8 cellular contexts compared by ENCODE assay signal in genomic region chr1:177170756-177171535, GRCh38. TPM values are rescaled to one million over a fixed set of nuclear protein-coding genes. Genes with fewer than 3 reads are reported as not detected.
DNase-seq lines count a peak whose midpoint lies in the region; ATAC-seq, FAIRE-seq and TF ChIP-seq lines count a peak whose summit lies in the region.

Gene BRINP2 (plus strand): TSS chr1:177170958. CDS start chr1:177229877, 58,919 bp downstream.

- H3K36me3 Mint-ChIP-seq in MCF 10A (ENCODE audit: insufficient read depth, unreplicated experiment) = no peaks in the 10 kb centered on the region

- peak within 1 kb of the TSS; percentile 43 for H3K4me3 ChIP-seq in AG04450 (ENCODE audit: low read depth, low read length)
- H3K4me3 ChIP-seq in kidney (ENCODE audit: low read length in 2 of 2) = peak within 1 kb of the TSS; percentile 19 to 57
- peak within 1 kb of the TSS; percentile 40 for H3K4me3 ChIP-seq in suprapubic skin

- DNase-seq in AG04450 (ENCODE audit: low read depth, low spot score) (no peak), NCI-H1436 treated with DMSO at 0.1 percent for 48 hours (lab: John Stamatoyannopoulos, UW) (peak; percentile 26), MCF 10A (ENCODE audit: unreplicated experiment) (peak; percentile 43), kidney (peak; percentile 76), suprapubic skin (ENCODE audit: low spot score in 2 of 2) (no peak)
- DNase-seq in activated effector memory CD4-positive, alpha-beta T cell treated with anti-CD3 and anti-CD28 coated beads, Interleukin-2, amount 50 U/mL, for 16 hours = no peak

- TF ChIP-seq POLR2A in suprapubic skin (IDR thresholded peaks at IDR 0.05) = no peak

- ATAC-seq in GM19463 (IDR thresholded peaks at IDR 0.05; ENCODE audit: unreplicated experiment) = peak; percentile 87
- ATAC-seq in HG03196 (IDR thresholded peaks at IDR 0.05; ENCODE audit: unreplicated experiment) = no peak

- intact Hi-C loops in MCF 10A (cut with micrococcal nuclease) (no loop called here), kidney (cut with DNase I) (no loop called here)

- H3K4me1 ChIP-seq in kidney (ENCODE audit: control insufficient read depth in 1 of 2, insufficient read depth in 1 of 2, low read depth in 1 of 2, low read length in 2 of 2) (peaks cover 0 to 6% of the 10 kb centered on the region in 2 donors), suprapubic skin (peaks cover 13% of the 10 kb centered on the region)

- CTCF ChIA-PET in AG04450 (lab: Charles Lee) (interaction anchor here (1.7 to 3.9 kb wide), 2 partner anchors 11 to 273 kb away, joined by 5 to 20 read pairs; no protein-coding TSS in a partner anchor), MCF 10A (lab: Yijun Ruan, JAX) (interaction anchor here (1.1 kb wide), 1 partner anchor 273 kb away, joined by 5 read pairs; no protein-coding TSS in a partner anchor)

- FAIRE-seq in kidney (lab: Jason Lieb, UNC) = no peak

- H3K4me3 Mint-ChIP-seq in MCF 10A (ENCODE audit: unreplicated experiment) = no peak within 1 kb of the TSS

- H3K27ac ChIP-seq in AG04450 (ENCODE audit: low read depth, low read length) (no peak within 1 kb of the TSS), kidney (ENCODE audit: low read depth in 2 of 2, low read length in 2 of 2) (no peak within 1 kb of the TSS), suprapubic skin (no peak within 1 kb of the TSS)

- H3K9me3 ChIP-seq in AG04450 (ENCODE audit: control insufficient read depth, insufficient read depth, low read length) (no peaks in the 10 kb centered on the region), kidney (ENCODE audit: control insufficient read depth in 1 of 2, low read length in 2 of 2) (no peaks in the 10 kb centered on the region), suprapubic skin (no peaks in the 10 kb centered on the region)

- H3K27ac Mint-ChIP-seq in MCF 10A (ENCODE audit: low read depth, unreplicated experiment) = no peak within 1 kb of the TSS

- H3K27me3 Mint-ChIP-seq in MCF 10A (ENCODE audit: insufficient read depth, unreplicated experiment) = peaks cover 30% of the 10 kb centered on the region

- no peak for TF ChIP-seq EP300 in suprapubic skin (IDR thresholded peaks at IDR 0.05)

- no peak for TF ChIP-seq CTCF in AG04450 (IDR thresholded peaks at IDR 0.05; ENCODE audit: low read depth, low read length)
- no peak for TF ChIP-seq CTCF in MCF 10A (IDR thresholded peaks at IDR 0.05; ENCODE audit: unreplicated experiment)
- no peak for TF ChIP-seq CTCF in kidney (IDR thresholded peaks at IDR 0.05; ENCODE audit: borderline replicate concordance, extremely low read depth, insufficient read depth)
- no peak for TF ChIP-seq CTCF in suprapubic skin (IDR thresholded peaks at IDR 0.05)

- BruUV-seq in MCF 10A (replicated peaks; lab: Mats Ljungman, UMichigan) = no TSS peak

- POLR2A ChIA-PET in AG04450 (lab: Yijun Ruan, JAX) = no interaction called here
- POLR2A ChIA-PET in MCF 10A (lab: Yijun Ruan, JAX) = no interaction called here

- H3K9ac ChIP-seq in kidney (ENCODE audit: low read length in 2 of 2) = no peak within 1 kb of the TSS

- no peaks in the 10 kb centered on the region for H3K9me3 Mint-ChIP-seq in MCF 10A (ENCODE audit: unreplicated experiment)

- no peaks in the 10 kb centered on the region for H3K36me3 ChIP-seq in kidney (ENCODE audit: control insufficient read depth in 1 of 2, insufficient read depth in 2 of 2, low read length in 2 of 2)
- no peaks in the 10 kb centered on the region for H3K36me3 ChIP-seq in suprapubic skin

- 1% methylated on average over 49 of the region's 49 CpGs for WGBS in suprapubic skin

- peaks cover 30% of the 10 kb centered on the region for H3K27me3 ChIP-seq in AG04450 (ENCODE audit: control insufficient read depth, insufficient read depth, low read length)
- peaks cover 82% of the 10 kb centered on the region for H3K27me3 ChIP-seq in suprapubic skin

- no peaks in the 10 kb centered on the region for H3K4me1 Mint-ChIP-seq in MCF 10A (ENCODE audit: insufficient read depth, unreplicated experiment)

RNA-seq across cellular contexts. Expression of gene BRINP2, which starts in this region (rescaled TPM):
- polyA plus RNA-seq in AG04450 (2011; rRNA removed) (0.02 TPM in 1 of 2 replicates, not detected in the other), kidney (ENCODE audit: insufficient read depth, low read depth, low replicate concordance) (not detected)
- polyA minus RNA-seq in AG04450 (2011; rRNA and poly(A)+ RNA removed) = not detected in 2 replicates
- total RNA-seq in MCF 10A (2022) (not detected in 2 replicates), kidney (not detected), suprapubic skin (under 1 TPM in 2 of 4 donors, not detected in 2; 0.30 to 0.39 TPM)

Comparison
In these comparisons a context has a peak if more than half of its experiments do, and no peak if none do; other contexts are left out.
1. Peak in DNase-seq in MCF 10A; RNA of the gene not detected or under 1 TPM.
2. Peak in DNase-seq and H3K4me3 ChIP-seq in kidney; RNA of the gene not detected or under 1 TPM.